ENCODE assay signal across 8 cellular contexts in genomic region chr6:81766482-81767069, GRCh38. TPM values are rescaled to one million over a fixed set of nuclear protein-coding genes. Genes with fewer than 3 reads are reported as not detected.
DNase-seq lines count a peak whose midpoint lies in the region; ATAC-seq and TF ChIP-seq lines count a peak whose summit lies in the region.

No MANE protein-coding gene starts in this region.

- H4K20me1 ChIP-seq in neural progenitor cell (ENCODE audit: low read depth), result no peaks in the 10 kb centered on the region

- H3K36me3 Mint-ChIP-seq in endodermal cell (ENCODE audit: low read depth) (no peaks in the 10 kb centered on the region), neural progenitor cell (no peaks in the 10 kb centered on the region)

- no peaks in the 10 kb centered on the region for H3F3A ChIP-seq in neural progenitor cell (ENCODE audit: low read depth)

- H3K79me2 ChIP-seq in ACC112 (ENCODE audit: control insufficient read depth, insufficient read depth, low read length, unreplicated experiment) (no peaks in the 10 kb centered on the region), neural progenitor cell (ENCODE audit: low read depth) (no peaks in the 10 kb centered on the region)

- H3K9me3 ChIP-seq in endodermal cell (ENCODE audit: control insufficient read depth, low read length), result no peaks in the 10 kb centered on the region
- H3K9me3 ChIP-seq in neural progenitor cell (ENCODE audit: low read depth), result no peaks in the 10 kb centered on the region

- no peaks in the 10 kb centered on the region for H3K27me3 ChIP-seq in ACC112 (ENCODE audit: insufficient read depth, low read length)
- no peaks in the 10 kb centered on the region for H3K27me3 ChIP-seq in endodermal cell (ENCODE audit: control insufficient read depth, insufficient read depth, low read length, poor library complexity, severe bottlenecking)
- H3K27me3 ChIP-seq in neural progenitor cell, result no peaks in the 10 kb centered on the region

- H3K4me3 ChIP-seq in ACC112 (ENCODE audit: low read depth, low read length), result peak overlapping the region; percentile 55
- peak overlapping the region; percentile 4 for H3K4me3 ChIP-seq in endodermal cell (ENCODE audit: low read length)
- H3K4me3 ChIP-seq in retinal pigment epithelial cell (ENCODE audit: low read length), result peak overlapping the region; percentile 2
- no peak overlapping the region for H3K4me3 ChIP-seq in neural progenitor cell

- H2AFZ ChIP-seq in ACC112 (ENCODE audit: low read length, unreplicated experiment) (no peak overlapping the region), neural progenitor cell (replicated peaks) (no peak overlapping the region)

- no peak overlapping the region for H3K9ac ChIP-seq in endodermal cell (ENCODE audit: extremely low read depth, low read length, poor library complexity, severe bottlenecking)
- H3K9ac ChIP-seq in neural progenitor cell, result no peak overlapping the region

- H3K4me1 ChIP-seq in ACC112 (ENCODE audit: control insufficient read depth, insufficient read depth, low read length, unreplicated experiment) (peaks cover 37% of the 10 kb centered on the region), endodermal cell (ENCODE audit: control insufficient read depth, insufficient read depth, low read length) (peaks cover 11% of the 10 kb centered on the region), neural progenitor cell (peaks cover 6% of the 10 kb centered on the region)

- DNase-seq in MV-4-11 (lab: John Stamatoyannopoulos, UW) (peak; percentile 86), endodermal cell (no peak), retinal pigment epithelial cell (ENCODE audit: low read depth) (peak; percentile 94), posterior vena cava (ENCODE audit: low spot score) (no peak), neural progenitor cell (ENCODE audit: low spot score) (no peak)
- no peak for DNase-seq in activated CD4-positive, alpha-beta T cell treated with anti-CD3 and anti-CD28 coated beads for 48 hours

- no peak overlapping the region for H3K4me2 ChIP-seq in neural progenitor cell

- peak; percentile 72 for ATAC-seq in GM21381 (IDR thresholded peaks at IDR 0.05; ENCODE audit: unreplicated experiment)

- H3K4me1 Mint-ChIP-seq in endodermal cell (peaks cover 22% of the 10 kb centered on the region), neural progenitor cell (peaks cover 4% of the 10 kb centered on the region)

- H3K27ac ChIP-seq in ACC112 (ENCODE audit: low read depth, low read length) (peak overlapping the region; percentile 88), endodermal cell (ENCODE audit: low read depth, low read length) (no peak overlapping the region), neural progenitor cell (no peak overlapping the region)

- WGBS in endodermal cell (ENCODE audit: insufficient coverage in 1 of 2, insufficient read length in 1 of 2), 2 experiments, result 68% methylated on average over 3 of the region's 3 CpGs; no CpG with 5 or more reads in 1 of the 2 experiments

- H3K27me3 Mint-ChIP-seq in endodermal cell (ENCODE audit: insufficient read depth) (no peaks in the 10 kb centered on the region), neural progenitor cell (ENCODE audit: insufficient read depth, low read depth) (peaks cover 2% of the 10 kb centered on the region)

- intact Hi-C loops in posterior vena cava (cut with DNase I), result no loop called here

- H3K9me3 Mint-ChIP-seq in endodermal cell (peaks cover 5% of the 10 kb centered on the region), neural progenitor cell (no peaks in the 10 kb centered on the region)

- H3K27ac Mint-ChIP-seq in endodermal cell, result no peak overlapping the region
- no peak overlapping the region for H3K27ac Mint-ChIP-seq in neural progenitor cell

- H3K4me3 Mint-ChIP-seq in endodermal cell (no peak overlapping the region), neural progenitor cell (no peak overlapping the region)

- no peaks in the 10 kb centered on the region for H3K36me3 ChIP-seq in ACC112 (ENCODE audit: insufficient read depth, low read length)
- no peaks in the 10 kb centered on the region for H3K36me3 ChIP-seq in endodermal cell (ENCODE audit: control insufficient read depth, insufficient read depth, low read length)
- no peaks in the 10 kb centered on the region for H3K36me3 ChIP-seq in neural progenitor cell

- TF ChIP-seq CTCF in endodermal cell (conservative IDR thresholded peaks at IDR 0.05), result no peak
- no peak for TF ChIP-seq CTCF in retinal pigment epithelial cell (conservative IDR thresholded peaks at IDR 0.05; ENCODE audit: low read depth, low read length)
- no peak for TF ChIP-seq CTCF in neural progenitor cell (IDR thresholded peaks at IDR 0.05)

RNA-seq across cellular contexts. Expression of gene TENT5A, which starts 14.1 kb away (rescaled TPM):
- total RNA-seq in endodermal cell (1 to 10 TPM; 4.8 to 8.6 TPM), posterior vena cava (10 to 100 TPM; 43.6 to 58.2 TPM), neural progenitor cell (ENCODE audit: low replicate concordance) (8.7 and 11.7 TPM in 2 replicates)
- polyA plus RNA-seq in endodermal cell (2013, experiment 1 of 2), result 4.0 TPM
- polyA plus RNA-seq in endodermal cell (2013, experiment 2 of 2), result 3.8 TPM

Comparison
In these comparisons a context has a peak if more than half of its experiments do, and no peak if none do; other contexts are left out.
1. DNase-seq: peak in MV-4-11 (single experiment) and retinal pigment epithelial cell (single experiment); none in endodermal cell (single experiment), activated CD4-positive, alpha-beta T cell treated with anti-CD3 and anti-CD28 coated beads for 48 hours (single experiment), posterior vena cava (single experiment) and neural progenitor cell (single experiment).